Comparison of ENCODE assay signal across 1 cellular context in the genomic region with DNA sequence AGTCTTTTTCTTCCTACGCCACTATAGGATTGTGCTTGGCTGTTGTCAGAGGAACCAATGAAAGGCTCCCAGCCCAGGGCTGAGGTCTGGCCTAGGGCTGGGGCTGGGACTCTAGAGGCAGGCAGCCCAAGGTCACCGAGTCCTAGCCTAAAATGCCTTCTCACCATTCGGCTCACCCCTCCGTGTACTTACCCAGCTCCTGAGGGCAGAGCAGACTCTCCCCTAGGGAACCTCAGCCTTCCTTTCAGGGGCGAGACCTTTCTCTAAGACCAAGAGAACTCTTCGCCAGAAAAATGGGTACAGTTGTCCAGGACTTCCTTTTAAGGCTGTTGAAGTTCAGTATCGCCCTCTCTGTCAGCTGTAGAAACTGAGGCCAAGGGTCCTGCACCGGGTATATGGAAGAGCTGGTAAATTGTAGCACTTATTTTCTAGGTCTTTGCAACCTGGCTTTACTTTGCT.
TF ChIP-seq lines count a peak whose summit lies in the region.

No MANE protein-coding gene starts in this region.

TF ChIP-seq in IMR-90, 13 proteins besides CTCF, POLR2A, EP300 and RAD21 (continued from another document):
- no peak for TF ChIP-seq BHLHE40 (IDR thresholded peaks at IDR 0.05; ENCODE audit: low read depth, low read length)
- no peak for TF ChIP-seq CHD1 (IDR thresholded peaks at IDR 0.05; ENCODE audit: low read depth, low read length)
- TF ChIP-seq MAFK (IDR thresholded peaks at IDR 0.05; ENCODE audit: low read depth, low read length) = no peak
- TF ChIP-seq, protein P1, sequence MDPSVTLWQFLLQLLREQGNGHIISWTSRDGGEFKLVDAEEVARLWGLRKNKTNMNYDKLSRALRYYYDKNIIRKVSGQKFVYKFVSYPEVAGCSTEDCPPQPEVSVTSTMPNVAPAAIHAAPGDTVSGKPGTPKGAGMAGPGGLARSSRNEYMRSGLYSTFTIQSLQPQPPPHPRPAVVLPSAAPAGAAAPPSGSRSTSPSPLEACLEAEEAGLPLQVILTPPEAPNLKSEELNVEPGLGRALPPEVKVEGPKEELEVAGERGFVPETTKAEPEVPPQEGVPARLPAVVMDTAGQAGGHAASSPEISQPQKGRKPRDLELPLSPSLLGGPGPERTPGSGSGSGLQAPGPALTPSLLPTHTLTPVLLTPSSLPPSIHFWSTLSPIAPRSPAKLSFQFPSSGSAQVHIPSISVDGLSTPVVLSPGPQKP (IDR thresholded peaks at IDR 0.05; ENCODE audit: borderline replicate concordance, low read depth, low read length) = no peak
